9 cellular contexts compared by ENCODE assay signal in the genomic region with DNA sequence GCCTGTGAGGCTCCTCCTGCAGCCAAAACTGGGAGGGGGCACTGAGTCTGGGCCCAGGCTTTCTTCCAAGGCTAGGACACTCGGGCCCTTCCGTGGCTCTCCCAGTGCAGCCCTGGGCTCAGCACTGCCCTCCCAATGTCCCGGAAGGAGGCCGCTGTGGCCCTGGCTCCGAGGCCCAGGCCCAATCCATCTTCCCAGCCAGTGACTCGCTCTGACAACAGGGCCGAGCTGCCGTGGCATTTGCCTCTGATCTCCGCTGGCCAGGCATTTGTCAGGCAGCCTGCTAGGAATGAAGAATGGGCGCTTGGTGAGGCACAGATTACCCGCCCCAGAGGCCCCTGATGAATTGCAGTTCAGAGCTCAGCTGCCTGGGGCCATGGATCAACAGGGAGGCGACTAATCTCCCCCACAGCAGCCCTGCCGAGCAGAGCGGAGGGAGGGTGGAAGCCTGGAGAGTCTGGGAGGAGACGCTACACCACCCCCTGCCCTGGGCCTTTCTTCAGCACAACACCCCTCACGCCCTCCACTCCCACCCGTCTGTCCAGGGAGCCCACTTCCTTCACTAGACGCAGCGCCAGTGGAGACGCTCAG. TPM values are rescaled to one million over a fixed set of nuclear protein-coding genes. Genes with fewer than 3 reads are reported as not detected.
DNase-seq lines count a peak whose midpoint lies in the region; ATAC-seq and TF ChIP-seq lines count a peak whose summit lies in the region.
"Had no signal": no experiment of that assay in that cellular context is flagged by ENCODE, and none has a peak within 500 bp of the region (broad histone marks: within the 10 kb centered on the region; RNA-seq: fewer than 3 reads in every experiment).

No MANE protein-coding gene starts in this region.

- H3K9ac ChIP-seq in MM.1S (ENCODE audit: low read length), result peak overlapping the region; percentile 43; the same call in 1 of the 2 replicates
- H3K9ac ChIP-seq in colonic mucosa (ENCODE audit: low read depth in 2 of 2, low read length in 2 of 2), result peak overlapping the region; percentile 42 to 53

- peak overlapping the region; percentile 75 for H3K4me2 ChIP-seq in MM.1S (ENCODE audit: low read depth, low read length)

- no peaks in the 10 kb centered on the region for H3K9me2 ChIP-seq in MM.1S (replicated peaks; ENCODE audit: insufficient read depth, low read length)

- H3K27me3 ChIP-seq in MM.1S (replicated peaks; ENCODE audit: insufficient read depth, low read length) (no peaks in the 10 kb centered on the region), colonic mucosa (no peaks in the 10 kb centered on the region)

- H3K9me3 Mint-ChIP-seq in naive thymus-derived CD8-positive, alpha-beta T cell, result no peaks in the 10 kb centered on the region

- no peaks in the 10 kb centered on the region for H4K20me1 ChIP-seq in MM.1S (ENCODE audit: insufficient read depth, low read length)

- POLR2A ChIA-PET in naive thymus-derived CD8-positive, alpha-beta T cell (lab: Charles Lee), result interaction anchor here (1.9 to 4.3 kb wide), 5 partner anchors 8 to 236 kb away, joined by 8 to 44 read pairs (median 14); no protein-coding TSS in a partner anchor

- in situ Hi-C loops in Caki2 (cut with HindIII; ENCODE audit: low pct_unique_long_range_greater_than_20kb, low sequenced_read_pairs), result no loop called here

- peaks cover 26% of the 10 kb centered on the region for H3K4me1 ChIP-seq in MM.1S (ENCODE audit: low read length)
- peaks cover 18% of the 10 kb centered on the region for H3K4me1 ChIP-seq in colonic mucosa

- peak overlapping the region; percentile 44 to 97 (median 89) for H3K27ac Mint-ChIP-seq in naive thymus-derived CD8-positive, alpha-beta T cell

- H3K9me3 ChIP-seq in MM.1S (replicated peaks; ENCODE audit: insufficient read depth, low read length) (no peaks in the 10 kb centered on the region), colonic mucosa (no peaks in the 10 kb centered on the region)

- H3K27ac ChIP-seq in MM.1S (ENCODE audit: low read length) (peak overlapping the region; percentile 85; the same call in 1 of the 2 replicates), colonic mucosa (peak overlapping the region; percentile 67)

- H3K36me3 ChIP-seq in MM.1S (replicated peaks; ENCODE audit: insufficient read depth, low read length) (no peaks in the 10 kb centered on the region), colonic mucosa (no peaks in the 10 kb centered on the region)

- H3K27me3 Mint-ChIP-seq in naive thymus-derived CD8-positive, alpha-beta T cell, result no peaks in the 10 kb centered on the region

- peaks cover 24 to 56% (median 42%) of the 10 kb centered on the region in 4 donors for H3K4me1 Mint-ChIP-seq in naive thymus-derived CD8-positive, alpha-beta T cell

- ATAC-seq in naive thymus-derived CD8-positive, alpha-beta T cell, result no peak
- ATAC-seq in HG02623 (IDR thresholded peaks at IDR 0.05; ENCODE audit: unreplicated experiment) (no peak), GM21717 (IDR thresholded peaks at IDR 0.05; ENCODE audit: unreplicated experiment) (no peak)

- H3K36me3 Mint-ChIP-seq in naive thymus-derived CD8-positive, alpha-beta T cell, result peaks cover 0 to 3% (median 0%) of the 10 kb centered on the region in 3 donors

- intact Hi-C loops in colonic mucosa (cut with DNase I), result loop anchor here (2.0 kb wide), 1 partner anchor 389 kb away; no protein-coding TSS in a partner anchor

- H3K4me3 ChIP-seq in MM.1S (ENCODE audit: low read length), result no peak overlapping the region; the same call in 1 of the 2 replicates
- H3K4me3 ChIP-seq in colonic mucosa, result no peak overlapping the region

- no peak for TF ChIP-seq CTCF in MM.1S (IDR thresholded peaks at IDR 0.05; ENCODE audit: low read length)
- no peak for TF ChIP-seq CTCF in colonic mucosa (IDR thresholded peaks at IDR 0.05)

- peak overlapping the region; percentile 64; the same call in 1 of the 2 replicates for H2AFZ ChIP-seq in MM.1S (ENCODE audit: low read length)

- DNase-seq in Caki2 (ENCODE audit: low read depth) (peak; percentile 67), MM.1S (no peak), colonic mucosa (no peak), NCI-H748 treated with DMSO at 0.1 percent for 48 hours (lab: John Stamatoyannopoulos, UW) (no peak)
- DNase-seq in naive thymus-derived CD8-positive, alpha-beta T cell, result peak in 1 of 10 donors; percentile 53
- DNase-seq in stimulated activated naive CD4-positive, alpha-beta T cell treated with Interleukin-2 at 50 U/mL for 16 hours (lab: John Stamatoyannopoulos, UW), result no peak

- H3K4me3 Mint-ChIP-seq in naive thymus-derived CD8-positive, alpha-beta T cell, result peak overlapping the region in 7 of 10 donors; percentile 30 to 87 (median 64)

- H3F3A ChIP-seq in MM.1S (ENCODE audit: insufficient read depth, low read length), result no peaks in the 10 kb centered on the region; the same call in 1 of the 2 replicates

- H3K79me2 ChIP-seq in MM.1S (ENCODE audit: low read length), result no peaks in the 10 kb centered on the region

RNA-seq across cellular contexts. Expression of a gene that starts 8.3 kb away (rescaled TPM):
- total RNA-seq in Caki2 (2014; rRNA removed; shearing (Covaris generic); ENCODE audit: low replicate concordance), result 427 and 456 TPM in 2 replicates
- total RNA-seq in colonic mucosa, result 1 to 10 TPM in 1 of 2 donors, under 1 TPM in 1; 0.98 to 1.5 TPM
- 10 to 100 TPM; 12.9 to 14.4 TPM for total RNA-seq in naive thymus-derived CD8-positive, alpha-beta T cell
- polyA plus RNA-seq in naive thymus-derived CD8-positive, alpha-beta T cell, result 10 to 100 TPM; 11.9 to 61.6 (median 16.9) TPM

RNA-seq across cellular contexts. Expression of a gene that starts 19.2 kb away (rescaled TPM):
- 1.4 and 5.4 TPM in 2 replicates for total RNA-seq in Caki2 (2014; rRNA removed; shearing (Covaris generic); ENCODE audit: low replicate concordance)
- 1 to 10 TPM; 1.2 to 4.3 TPM for total RNA-seq in colonic mucosa
- total RNA-seq in naive thymus-derived CD8-positive, alpha-beta T cell, result 1 to 10 TPM; 1.3 to 2.1 TPM
- polyA plus RNA-seq in naive thymus-derived CD8-positive, alpha-beta T cell, result under 1 TPM; 0.12 to 0.15 (median 0.13) TPM
- total RNA-seq: endothelial cell of umbilical vein had no signal
- polyA plus RNA-seq: endothelial cell of umbilical vein had no signal

Comparison
In these comparisons a context has a peak if more than half of its experiments do, and no peak if none do; other contexts are left out.
1. RNA of a gene that starts 8.3 kb away (total RNA-seq): 427 to 456 TPM in Caki2; 12.9 to 14.4 TPM in naive thymus-derived CD8-positive, alpha-beta T cell and 0.98 to 1.5 TPM in colonic mucosa; every median in the first group is over 10 times any median in the second.